In genomic region chr3:132657869-132658747, GRCh38 we compare ENCODE assay signal across 9 cellular contexts. TPM values are rescaled to one million over a fixed set of nuclear protein-coding genes. Genes with fewer than 3 reads are reported as not detected.
DNase-seq lines count a peak whose midpoint lies in the region; ATAC-seq and TF ChIP-seq lines count a peak whose summit lies in the region.
"Had no signal": no experiment of that assay in that cellular context is flagged by ENCODE, and none has a peak within 500 bp of the region (broad histone marks: within the 10 kb centered on the region; RNA-seq: fewer than 3 reads in every experiment).

No MANE protein-coding gene starts in this region.

- H3K27me3 Mint-ChIP-seq in activated CD8-positive, alpha-beta memory T cell treated with anti-CD3 and anti-CD28 coated beads, Interleukin-2, amount 10 ng/mL, durations not matched to agents 7 days and 5 days, result no peaks in the 10 kb centered on the region

- H3K4me2 ChIP-seq in hepatocyte, result peak overlapping the region; percentile 89

- DNase-seq in activated CD8-positive, alpha-beta memory T cell treated with anti-CD3 and anti-CD28 coated beads, Interleukin-2, amount 10 ng/mL, durations not matched to agents 7 days and 5 days, result no peak
- no peak for DNase-seq in activated CD8-positive, alpha-beta memory T cell treated with anti-CD3 and anti-CD28 coated beads, Interleukin-2, amount 50 U/mL, for 48 hours
- DNase-seq in hepatocyte (ENCODE audit: low spot score), result no peak
- no peak for DNase-seq in stimulated activated effector memory CD8-positive, alpha-beta T cell treated with anti-CD3 and anti-CD28 coated beads, Interleukin-12 subunit alpha, Interleukin-12 subunit beta, amount 100 ng/mL, for 72 hours (ENCODE audit: low spot score in 2 of 2)
- DNase-seq in GM03348 (ENCODE audit: low spot score), result no peak
- DNase-seq in omental fat pad (ENCODE audit: low spot score), result no peak
- no peak for DNase-seq in activated CD4-positive, alpha-beta T cell treated with anti-CD3 and anti-CD28 coated beads, Interleukin-2, amount 50 U/mL, for 48 hours
- DNase-seq: activated naive CD4-positive, alpha-beta T cell treated with Interleukin-2 at 50 U/mL for 16 hours had no signal

- H3K36me3 Mint-ChIP-seq in activated CD8-positive, alpha-beta memory T cell treated with anti-CD3 and anti-CD28 coated beads, Interleukin-2, amount 10 ng/mL, durations not matched to agents 7 days and 5 days, result peaks cover 7% of the 10 kb centered on the region
- peaks cover 10% of the 10 kb centered on the region for H3K36me3 Mint-ChIP-seq in stimulated activated effector memory CD8-positive, alpha-beta T cell treated with anti-CD3 and anti-CD28 coated beads, Interleukin-12 subunit alpha, Interleukin-12 subunit beta, amount 100 ng/mL, for 72 hours

- H3K9me3 Mint-ChIP-seq in activated CD8-positive, alpha-beta memory T cell treated with anti-CD3 and anti-CD28 coated beads, Interleukin-2, amount 10 ng/mL, durations not matched to agents 7 days and 5 days (ENCODE audit: low read depth), result no peaks in the 10 kb centered on the region
- no peaks in the 10 kb centered on the region for H3K9me3 Mint-ChIP-seq in stimulated activated effector memory CD8-positive, alpha-beta T cell treated with anti-CD3 and anti-CD28 coated beads, Interleukin-12 subunit alpha, Interleukin-12 subunit beta, amount 100 ng/mL, for 72 hours

- no peak for TF ChIP-seq CTCF in VCaP (conservative IDR thresholded peaks at IDR 0.05)
- TF ChIP-seq CTCF in hepatocyte (IDR thresholded peaks at IDR 0.05; ENCODE audit: poor library complexity), result no peak
- TF ChIP-seq CTCF in omental fat pad (IDR thresholded peaks at IDR 0.05), result no peak

- no peak overlapping the region for H2AFZ ChIP-seq in hepatocyte

- ATAC-seq in activated CD8-positive, alpha-beta memory T cell treated with anti-CD3 and anti-CD28 coated beads, Interleukin-2, amount 10 ng/mL, durations not matched to agents 7 days and 5 days, result no peak
- ATAC-seq in stimulated activated effector memory CD8-positive, alpha-beta T cell treated with anti-CD3 and anti-CD28 coated beads, Interleukin-12 subunit alpha, Interleukin-12 subunit beta, amount 100 ng/mL, for 72 hours, result no peak
- no peak for ATAC-seq in omental fat pad (ENCODE audit: low FRiP score)

- H3K36me3 ChIP-seq in hepatocyte (replicated peaks; ENCODE audit: insufficient read depth, low read depth), result no peaks in the 10 kb centered on the region

- peak overlapping the region; percentile 99 for H3K4me3 ChIP-seq in hepatocyte

- no peak overlapping the region for H3K27ac Mint-ChIP-seq in activated CD8-positive, alpha-beta memory T cell treated with anti-CD3 and anti-CD28 coated beads, Interleukin-2, amount 10 ng/mL, durations not matched to agents 7 days and 5 days
- H3K27ac Mint-ChIP-seq in stimulated activated effector memory CD8-positive, alpha-beta T cell treated with anti-CD3 and anti-CD28 coated beads, Interleukin-12 subunit alpha, Interleukin-12 subunit beta, amount 100 ng/mL, for 72 hours, result no peak overlapping the region

- CTCF ChIA-PET in activated CD8-positive, alpha-beta memory T cell treated with anti-CD3 and anti-CD28 coated beads, Interleukin-2, amount 10 ng/mL, durations not matched to agents 7 days and 5 days (lab: Charles Lee), result interaction anchor here (1.0 to 4.1 kb wide), 5 partner anchors 13 to 1157 kb away, joined by 3 to 21 read pairs (median 3); no protein-coding TSS in a partner anchor

- H3K27ac ChIP-seq in VCaP, result peak overlapping the region; percentile 94
- H3K27ac ChIP-seq in hepatocyte, result peak overlapping the region; percentile 96

- H3K27me3 ChIP-seq in hepatocyte, result no peaks in the 10 kb centered on the region

- H3K4me1 Mint-ChIP-seq in activated CD8-positive, alpha-beta memory T cell treated with anti-CD3 and anti-CD28 coated beads, Interleukin-2, amount 10 ng/mL, durations not matched to agents 7 days and 5 days, result peaks cover 37% of the 10 kb centered on the region
- peaks cover 34% of the 10 kb centered on the region for H3K4me1 Mint-ChIP-seq in stimulated activated effector memory CD8-positive, alpha-beta T cell treated with anti-CD3 and anti-CD28 coated beads, Interleukin-12 subunit alpha, Interleukin-12 subunit beta, amount 100 ng/mL, for 72 hours

- no peaks in the 10 kb centered on the region for H3K9me2 ChIP-seq in hepatocyte (replicated peaks; ENCODE audit: insufficient read depth)

- 79% methylated on average over 8 of the region's 8 CpGs for WGBS in hepatocyte (ENCODE audit: low lambda C conversion rate, missing lambda C conversion rate)

- peaks cover 52% of the 10 kb centered on the region for H3K79me2 ChIP-seq in hepatocyte

- no peaks in the 10 kb centered on the region for H4K20me1 ChIP-seq in hepatocyte (ENCODE audit: insufficient read depth, poor library complexity, severe bottlenecking)

- peaks cover 22% of the 10 kb centered on the region for H3K4me1 ChIP-seq in hepatocyte (ENCODE audit: insufficient read depth)

- H3K4me3 Mint-ChIP-seq in activated CD8-positive, alpha-beta memory T cell treated with anti-CD3 and anti-CD28 coated beads, Interleukin-2, amount 10 ng/mL, durations not matched to agents 7 days and 5 days, result peak overlapping the region; percentile 90
- peak overlapping the region; percentile 96 for H3K4me3 Mint-ChIP-seq in stimulated activated effector memory CD8-positive, alpha-beta T cell treated with anti-CD3 and anti-CD28 coated beads, Interleukin-12 subunit alpha, Interleukin-12 subunit beta, amount 100 ng/mL, for 72 hours

- no peaks in the 10 kb centered on the region for H3K9me3 ChIP-seq in hepatocyte (ENCODE audit: low read depth)

RNA-seq across cellular contexts. Expression of gene ACAD11, which starts 1.5 kb away (rescaled TPM):
- 10 to 100 TPM; 12.3 to 19.6 TPM for total RNA-seq in activated CD8-positive, alpha-beta memory T cell treated with anti-CD3 and anti-CD28 coated beads, Interleukin-2, amount 10 ng/mL, durations not matched to agents 7 days and 5 days
- 48.6 and 50.6 TPM in 2 replicates for total RNA-seq in hepatocyte
- polyA plus RNA-seq in hepatocyte, result 20.3 and 24.9 TPM in 2 replicates
- total RNA-seq in omental fat pad, result 10 to 100 TPM; 25.7 to 41.3 (median 35.8) TPM

RNA-seq across cellular contexts. Expression of gene UBA5, which starts 2.0 kb away (rescaled TPM):
- total RNA-seq in activated CD8-positive, alpha-beta memory T cell treated with anti-CD3 and anti-CD28 coated beads, Interleukin-2, amount 10 ng/mL, durations not matched to agents 7 days and 5 days, result 10 to 100 TPM; 33.5 to 48.6 TPM
- total RNA-seq in hepatocyte, result 35.9 and 42.4 TPM in 2 replicates
- 26.9 and 34.0 TPM in 2 replicates for polyA plus RNA-seq in hepatocyte
- total RNA-seq in omental fat pad, result 10 to 100 TPM; 22.6 to 41.8 (median 27.2) TPM
